In the genomic region with DNA sequence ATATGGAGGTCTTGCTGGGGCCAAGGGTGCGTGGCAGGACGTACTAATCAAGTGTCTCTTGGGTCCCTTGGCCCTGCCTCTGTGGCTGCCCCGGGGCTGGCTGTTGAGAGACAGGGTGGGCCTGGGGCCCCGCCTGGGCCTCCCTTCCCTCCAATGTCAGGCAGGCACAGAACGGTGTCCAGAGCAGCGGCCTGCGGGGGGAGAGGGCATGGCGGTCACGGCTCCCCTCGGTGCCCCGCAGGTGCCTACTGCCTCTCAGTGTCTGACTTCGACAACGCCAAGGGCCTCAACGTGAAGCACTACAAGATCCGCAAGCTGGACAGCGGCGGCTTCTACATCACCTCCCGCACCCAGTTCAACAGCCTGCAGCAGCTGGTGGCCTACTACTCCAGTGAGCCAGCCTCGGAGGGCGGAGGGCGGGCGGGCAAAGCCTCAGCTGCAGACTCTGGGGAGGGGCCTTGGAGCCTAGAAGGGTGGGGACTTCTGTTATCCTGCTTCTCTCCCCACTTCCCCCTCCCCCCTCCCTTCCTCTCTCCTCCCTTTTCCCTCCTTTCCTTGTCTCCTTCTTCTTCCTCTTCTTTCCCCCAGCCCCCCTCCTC, we compare ENCODE assay signal across 14 cellular contexts. TPM values are rescaled to one million over a fixed set of nuclear protein-coding genes. Genes with fewer than 3 reads are reported as not detected.
DNase-seq lines count a peak whose midpoint lies in the region; ATAC-seq and TF ChIP-seq lines count a peak whose summit lies in the region.
"Had no signal": no experiment of that assay in that cellular context is flagged by ENCODE, and none has a peak within 500 bp of the region (broad histone marks: within the 10 kb centered on the region; RNA-seq: fewer than 3 reads in every experiment).

No MANE protein-coding gene starts in this region.

- H3K36me3 Mint-ChIP-seq in glutamatergic neuron (ENCODE audit: unreplicated experiment), result no peaks in the 10 kb centered on the region
- H3K36me3 Mint-ChIP-seq in progenitor cell of endocrine pancreas (ENCODE audit: insufficient read depth), result peaks cover 7% of the 10 kb centered on the region

- peaks cover 18% of the 10 kb centered on the region for H3K4me1 Mint-ChIP-seq in glutamatergic neuron (ENCODE audit: low read depth, unreplicated experiment)
- peaks cover 15% of the 10 kb centered on the region for H3K4me1 Mint-ChIP-seq in progenitor cell of endocrine pancreas (ENCODE audit: low read depth)

- peak overlapping the region; percentile 100 for H3K27ac Mint-ChIP-seq in glutamatergic neuron (ENCODE audit: unreplicated experiment)
- H3K27ac Mint-ChIP-seq in progenitor cell of endocrine pancreas, result peak overlapping the region; percentile 91
- H3K27ac Mint-ChIP-seq: HFFc6 had no signal

- H3K9me3 Mint-ChIP-seq in glutamatergic neuron (ENCODE audit: unreplicated experiment) (peaks cover 10% of the 10 kb centered on the region), progenitor cell of endocrine pancreas (ENCODE audit: low read depth) (no peaks in the 10 kb centered on the region)
- H3K9me3 Mint-ChIP-seq: HFFc6 had no signal

- no peak overlapping the region for H3K4me3 Mint-ChIP-seq in glutamatergic neuron (ENCODE audit: unreplicated experiment)
- H3K4me3 Mint-ChIP-seq in progenitor cell of endocrine pancreas (ENCODE audit: low read depth), result no peak overlapping the region
- H3K4me3 Mint-ChIP-seq: HFFc6 had no signal

- H3K27me3 Mint-ChIP-seq in glutamatergic neuron (ENCODE audit: unreplicated experiment) (peaks cover 13% of the 10 kb centered on the region), progenitor cell of endocrine pancreas (no peaks in the 10 kb centered on the region)

- ATAC-seq in HG02970 (IDR thresholded peaks at IDR 0.05; ENCODE audit: low FRiP score, unreplicated experiment) (no peak), GM18873 (IDR thresholded peaks at IDR 0.05; ENCODE audit: low FRiP score, unreplicated experiment) (no peak)
- ATAC-seq: upper lobe of right lung had no signal

- peak; percentile 66 to 70 for DNase-seq in NCI-H187 (lab: John Stamatoyannopoulos, UW)
- no peak for DNase-seq in NCI-H187 treated with DMSO at 0.1 percent for 48 hours (lab: John Stamatoyannopoulos, UW)
- DNase-seq in NCI-H524 treated with DMSO at 0.1 percent for 48 hours (lab: John Stamatoyannopoulos, UW), result peak; percentile 87
- peak; percentile 94 for DNase-seq in glutamatergic neuron
- peak; percentile 58 for DNase-seq in progenitor cell of endocrine pancreas (ENCODE audit: low spot score, unreplicated experiment)
- DNase-seq in NCI-H1436 (lab: John Stamatoyannopoulos, UW), result no peak
- DNase-seq: ACHN; activated naive CD4-positive, alpha-beta T cell treated with anti-CD3 and anti-CD28 coated beads, Interleukin-2, amount 50 U/mL, for 16 hours; effector CD8-positive, alpha-beta T cell; GF-D8; HFFc6; upper lobe of right lung had no signal

- TF ChIP-seq CTCF in glutamatergic neuron (IDR thresholded peaks at IDR 0.05; ENCODE audit: partially characterized antibody, unreplicated experiment), result no peak
- no peak for TF ChIP-seq CTCF in progenitor cell of endocrine pancreas (IDR thresholded peaks at IDR 0.05; ENCODE audit: unreplicated experiment)

RNA-seq across cellular contexts. Expression of gene SRC, which starts 50.1 kb away (rescaled TPM):
- total RNA-seq in glutamatergic neuron (ENCODE audit: unreplicated experiment) (39.2 TPM), progenitor cell of endocrine pancreas (126 and 128 TPM in 2 replicates)

Comparison
In these comparisons a context has a peak if more than half of its experiments do, and no peak if none do; other contexts are left out.
1. DNase-seq: peak in NCI-H187 (2 of 2), NCI-H524 treated with DMSO at 0.1 percent for 48 hours (single experiment), glutamatergic neuron (single experiment) and progenitor cell of endocrine pancreas (single experiment); none in NCI-H187 treated with DMSO at 0.1 percent for 48 hours (single experiment) and NCI-H1436 (single experiment).